In genomic region chr20:10427060-10427692, GRCh38 we compare ENCODE assay signal across 7 cellular contexts. TPM values are rescaled to one million over a fixed set of nuclear protein-coding genes. Genes with fewer than 3 reads are reported as not detected.
DNase-seq lines count a peak whose midpoint lies in the region.

No MANE protein-coding gene starts in this region.

- DNase-seq in EH (ENCODE audit: low read depth) (peak; percentile 71), LHCN-M2 (ENCODE audit: low read depth) (peak; percentile 64), SW 1271 (lab: John Stamatoyannopoulos, UW) (peak; percentile 46 to 63), kidney tubule cell (ENCODE audit: low spot score) (peak; percentile 58), ecto neural progenitor cell (ENCODE audit: low spot score) (no peak)
- peak; percentile 24 for DNase-seq in central memory CD4-positive, alpha-beta T cell
- peak; percentile 33 for DNase-seq in stimulated activated naive CD4-positive, alpha-beta T cell treated with Interleukin-2 at 50 U/mL for 16 hours (lab: John Stamatoyannopoulos, UW)

RNA-seq across cellular contexts. Expression of gene MKKS, which starts 6.8 kb away (rescaled TPM):
- total RNA-seq in LHCN-M2 (2014; rRNA removed) = 10.6 and 12.6 TPM in 2 replicates
- polyA plus RNA-seq in LHCN-M2 (2012) = 6.1 TPM

RNA-seq across cellular contexts. Expression of gene SLX4IP, which starts 7.9 kb away (rescaled TPM):
- 6.3 and 7.0 TPM in 2 replicates for total RNA-seq in LHCN-M2 (2014; rRNA removed)
- polyA plus RNA-seq in LHCN-M2 (2012) = 1.4 TPM
